Comparison of ENCODE assay signal across 27 cellular contexts in the genomic region with DNA sequence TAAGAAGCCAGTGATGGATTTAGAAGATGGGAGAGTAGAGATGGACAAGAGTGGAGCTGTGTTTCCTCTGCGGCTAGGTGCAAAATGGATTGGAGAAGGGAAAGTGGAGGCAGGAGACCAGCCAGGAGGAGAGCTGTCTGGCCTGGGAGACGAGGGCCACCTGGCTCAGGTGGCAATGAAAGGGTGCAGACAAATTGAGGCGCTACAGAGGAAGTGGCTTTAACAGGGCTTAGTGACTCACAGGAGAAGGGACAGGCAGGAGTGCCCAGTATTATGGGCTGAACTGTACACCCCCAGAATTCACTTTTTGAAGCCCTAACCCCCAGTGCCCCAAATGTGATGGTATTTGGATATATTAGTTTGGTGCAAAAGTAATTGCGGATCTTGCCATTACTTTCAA.
DNase-seq lines count a peak whose midpoint lies in the region; ATAC-seq, FAIRE-seq and TF ChIP-seq lines count a peak whose summit lies in the region.
"Had no signal": no experiment of that assay in that cellular context is flagged by ENCODE, and none has a peak within 500 bp of the region (broad histone marks: within the 10 kb centered on the region; RNA-seq: fewer than 3 reads in every experiment).

No MANE protein-coding gene starts in this region.

- H3K4me2 ChIP-seq in PC-9: peak overlapping the region; percentile 4; the same call in 1 of the 2 replicates
- no peak overlapping the region for H3K4me2 ChIP-seq in osteoblast (ENCODE audit: insufficient read depth, low read length)

- intact Hi-C loops in breast epithelium (cut with DNase I; ENCODE audit: low total_unique reads): no loop called here
- intact Hi-C loops in MCF 10A (cut with micrococcal nuclease): no loop called here
- intact Hi-C loops in PC-9 (cut with micrococcal nuclease; ENCODE audit: unreplicated experiment): no loop called here
- intact Hi-C loops in stomach (cut with DNase I; ENCODE audit: low total_unique reads): no loop called here
- intact Hi-C loops in upper lobe of right lung (cut with DNase I): no loop called here

- H3F3A ChIP-seq in PC-9 (ENCODE audit: insufficient read depth, low read depth): peaks cover 19% of the 10 kb centered on the region

- H2AFZ ChIP-seq in PC-9: no peak overlapping the region
- H2AFZ ChIP-seq in osteoblast (ENCODE audit: low read length): no peak overlapping the region
- H2AFZ ChIP-seq: GM23248 had no signal

- H3K4me3 ChIP-seq in breast epithelium (no peak overlapping the region), PC-9 (no peak overlapping the region), stomach (no peak overlapping the region), upper lobe of right lung (no peak overlapping the region), osteoblast (ENCODE audit: insufficient read depth, low read length) (no peak overlapping the region)
- H3K4me3 ChIP-seq: GM23248, skin epidermis had no signal

- 70 to 84% (median 73%) methylated on average over 4 of the region's 4 CpGs for WGBS in stomach, 5 donors

- H3K36me3 Mint-ChIP-seq in MCF 10A (ENCODE audit: insufficient read depth, unreplicated experiment): no peaks in the 10 kb centered on the region
- H3K36me3 Mint-ChIP-seq: activated naive CD4-positive, alpha-beta T cell treated with anti-CD3 and anti-CD28 coated beads, Interleukin-2, amount 10 ng/mL, durations not matched to agents 7 days and 5 days; memory B cell had no signal

- H4K20me1 ChIP-seq in PC-9 (ENCODE audit: insufficient read depth): no peaks in the 10 kb centered on the region
- H4K20me1 ChIP-seq in osteoblast (ENCODE audit: insufficient read depth, low read length): no peaks in the 10 kb centered on the region

- no peak for TF ChIP-seq EP300 in stomach (IDR thresholded peaks at IDR 0.05)

- DNase-seq in breast epithelium (ENCODE audit: low spot score in 2 of 2) (no peak), MCF 10A (ENCODE audit: unreplicated experiment) (no peak), PC-9 (no peak), islet precursor cell (peak; percentile 40), stomach (peak; percentile 22), upper lobe of right lung (no peak), urothelium cell line (ENCODE audit: low spot score) (no peak), osteoblast (ENCODE audit: insufficient read length, low spot score, missing footprints) (no peak)
- DNase-seq: activated T-cell treated with anti-CD3 and anti-CD28 coated beads, Interleukin-2, amount 50 U/mL, for 1 hour; anterior cingulate cortex; caudate nucleus; CD4-positive, CD25-positive, alpha-beta regulatory T cell; dermis blood vessel endothelial cell; GM23248; head of caudate nucleus; NCI-H1417 treated with DMSO at 0.1 percent for 48 hours; NCI-H446; NCI-H82; PC-3; SHP77 treated with DMSO at 0.1 percent for 48 hours; stimulated activated CD4-positive, alpha-beta T cell treated with anti-CD3 and anti-CD28 coated beads, Interleukin-2, amount 100 ng/mL, for 24 hours; SW 1271; T1000 had no signal

- H3K27me3 ChIP-seq in breast epithelium (no peaks in the 10 kb centered on the region), PC-9 (ENCODE audit: insufficient read depth, low read depth) (no peaks in the 10 kb centered on the region), stomach (no peaks in the 10 kb centered on the region), upper lobe of right lung (no peaks in the 10 kb centered on the region), osteoblast (ENCODE audit: insufficient read depth, low read length) (no peaks in the 10 kb centered on the region)

- H3K4me1 ChIP-seq in breast epithelium (no peaks in the 10 kb centered on the region), PC-9 (replicated peaks; ENCODE audit: insufficient read depth) (peaks cover 54% of the 10 kb centered on the region), stomach (peaks cover 0 to 12% (median 1%) of the 10 kb centered on the region in 4 donors), upper lobe of right lung (peaks cover 3% of the 10 kb centered on the region), osteoblast (ENCODE audit: insufficient read depth, low read length) (peaks cover 7% of the 10 kb centered on the region)

- no peaks in the 10 kb centered on the region for H3K9me3 Mint-ChIP-seq in MCF 10A (ENCODE audit: unreplicated experiment)
- H3K9me3 Mint-ChIP-seq: CD4-positive, CD25-positive, alpha-beta regulatory T cell; memory B cell had no signal

- H3K79me2 ChIP-seq in PC-9 (ENCODE audit: low read depth) (no peaks in the 10 kb centered on the region), osteoblast (ENCODE audit: insufficient read depth, low read length) (no peaks in the 10 kb centered on the region)

- CTCF ChIA-PET in MCF 10A (lab: Yijun Ruan, JAX) (interaction anchor here (0.7 to 1.7 kb wide), 2 partner anchors 17 to 29 kb away, joined by 3 read pairs; no protein-coding TSS in a partner anchor), PC-9 (lab: Charles Lee) (no interaction called here)

- H3K4me1 Mint-ChIP-seq in MCF 10A (ENCODE audit: insufficient read depth, unreplicated experiment): peaks cover 21% of the 10 kb centered on the region

- no peak for FAIRE-seq in urothelium cell line (lab: Jason Lieb, UNC)

- ATAC-seq in upper lobe of right lung: no peak
- ATAC-seq: left colon, PC-3 had no signal

- BruUV-seq in MCF 10A (replicated peaks; lab: Mats Ljungman, UMichigan): no TSS peak
- no TSS peak for BruUV-seq in PC-9 (replicated peaks; lab: Mats Ljungman, UMichigan)

- no peaks in the 10 kb centered on the region for H3K9me3 ChIP-seq in breast epithelium
- H3K9me3 ChIP-seq in PC-9 (ENCODE audit: insufficient read depth, low read depth): no peaks in the 10 kb centered on the region
- H3K9me3 ChIP-seq in stomach: no peaks in the 10 kb centered on the region
- H3K9me3 ChIP-seq in upper lobe of right lung: no peaks in the 10 kb centered on the region
- H3K9me3 ChIP-seq in osteoblast (ENCODE audit: low read depth, low read length): no peaks in the 10 kb centered on the region

- no peaks in the 10 kb centered on the region for H3K9me2 ChIP-seq in PC-9 (ENCODE audit: insufficient read depth)

- H3K27me3 Mint-ChIP-seq in MCF 10A (ENCODE audit: insufficient read depth, unreplicated experiment): no peaks in the 10 kb centered on the region
- H3K27me3 Mint-ChIP-seq: CD4-positive, CD25-positive, alpha-beta regulatory T cell had no signal

- TF ChIP-seq POLR2A in breast epithelium (IDR thresholded peaks at IDR 0.05) (no peak), stomach (IDR thresholded peaks at IDR 0.05) (no peak)

- H3K27ac Mint-ChIP-seq in MCF 10A (ENCODE audit: low read depth, unreplicated experiment): no peak overlapping the region
- H3K27ac Mint-ChIP-seq: activated naive CD4-positive, alpha-beta T cell treated with anti-CD3 and anti-CD28 coated beads, Interleukin-2, amount 10 ng/mL, durations not matched to agents 7 days and 5 days; CD4-positive, CD25-positive, alpha-beta regulatory T cell; memory B cell had no signal

- H3K36me3 ChIP-seq in breast epithelium (no peaks in the 10 kb centered on the region), PC-9 (ENCODE audit: low read depth) (no peaks in the 10 kb centered on the region), stomach (no peaks in the 10 kb centered on the region), upper lobe of right lung (no peaks in the 10 kb centered on the region), osteoblast (ENCODE audit: insufficient read depth, low read length) (no peaks in the 10 kb centered on the region)

- no peak overlapping the region for H3K4me3 Mint-ChIP-seq in MCF 10A (ENCODE audit: unreplicated experiment)
- H3K4me3 Mint-ChIP-seq: activated naive CD4-positive, alpha-beta T cell treated with anti-CD3 and anti-CD28 coated beads, Interleukin-2, amount 10 ng/mL, durations not matched to agents 7 days and 5 days; CD4-positive, CD25-positive, alpha-beta regulatory T cell; memory B cell had no signal

- TF ChIP-seq CTCF in breast epithelium (IDR thresholded peaks at IDR 0.05): no peak
- TF ChIP-seq CTCF in MCF 10A (IDR thresholded peaks at IDR 0.05; ENCODE audit: unreplicated experiment): no peak
- TF ChIP-seq CTCF in PC-9 (conservative IDR thresholded peaks at IDR 0.05): no peak
- no peak for TF ChIP-seq CTCF in stomach (IDR thresholded peaks at IDR 0.05)
- no peak for TF ChIP-seq CTCF in upper lobe of right lung (IDR thresholded peaks at IDR 0.05)
- no peak for TF ChIP-seq CTCF in osteoblast (IDR thresholded peaks at IDR 0.05; ENCODE audit: extremely low read depth, low read depth, low read length)

- POLR2A ChIA-PET in MCF 10A (lab: Yijun Ruan, JAX) (interaction anchor here (0.6 to 1.5 kb wide), 3 partner anchors 14 to 21 kb away, joined by 3 to 5 read pairs (median 4); no protein-coding TSS in a partner anchor), PC-9 (lab: Charles Lee; ENCODE audit: unreplicated experiment) (no interaction called here)

- H3K27ac ChIP-seq in breast epithelium: peak overlapping the region; percentile 73 to 82
- no peak overlapping the region for H3K27ac ChIP-seq in PC-9
- no peak overlapping the region for H3K27ac ChIP-seq in stomach
- H3K27ac ChIP-seq in upper lobe of right lung: no peak overlapping the region
- no peak overlapping the region for H3K27ac ChIP-seq in osteoblast (ENCODE audit: low read depth, low read length)
- H3K27ac ChIP-seq: GM23248 had no signal

Comparison
In these comparisons a context has a peak if more than half of its experiments do, and no peak if none do; other contexts are left out.
1. DNase-seq: peak in islet precursor cell (single experiment) and stomach (single experiment); none in breast epithelium (0 of 2), MCF 10A (single experiment), PC-9 (0 of 2), upper lobe of right lung (single experiment), urothelium cell line (single experiment) and osteoblast (single experiment).
2. H3K27ac ChIP-seq: peak in breast epithelium (2 of 2); none in PC-9 (single experiment), stomach (0 of 5), upper lobe of right lung (single experiment) and osteoblast (single experiment).